29 cellular contexts compared by ENCODE assay signal in the genomic region with DNA sequence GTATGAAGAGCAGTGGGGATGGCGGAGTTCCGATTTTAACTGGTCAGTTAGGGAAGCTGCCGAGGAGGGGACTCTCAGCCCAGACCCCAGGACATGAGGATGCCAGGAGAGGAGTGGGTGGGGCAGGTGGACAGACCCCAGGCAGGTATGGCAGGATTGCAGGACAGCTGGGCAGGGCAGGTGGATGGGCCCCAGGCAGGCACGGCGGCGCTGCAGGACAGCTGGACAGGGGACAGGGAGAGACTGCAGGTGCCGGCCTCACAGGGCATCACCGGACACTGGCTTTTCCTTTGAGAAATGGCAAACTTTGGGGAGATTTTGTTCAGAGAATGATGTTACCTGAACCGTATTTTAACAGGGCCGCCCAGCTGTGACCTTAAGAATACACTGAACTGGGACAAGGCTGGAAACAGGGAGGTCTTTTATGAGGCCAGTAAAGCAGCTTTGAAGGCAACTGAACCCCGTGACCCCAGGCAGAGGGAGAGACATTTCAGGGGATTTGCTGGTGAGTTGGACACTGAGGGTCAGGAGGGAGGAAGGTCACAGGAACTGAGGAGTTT.
"Had no signal": no experiment of that assay in that cellular context is flagged by ENCODE, and none has a peak within 500 bp of the region (broad histone marks: within the 10 kb centered on the region; RNA-seq: fewer than 3 reads in every experiment).

No MANE protein-coding gene starts in this region.

- H3K4me3 Mint-ChIP-seq: activated CD4-positive, alpha-beta T cell treated with anti-CD3 and anti-CD28 coated beads for 36 hours; activated CD4-positive, alpha-beta T cell treated with anti-CD3 and anti-CD28 coated beads, Interleukin-2, amount 10 ng/mL, durations not matched to agents 7 days and 5 days; activated CD8-positive, alpha-beta T cell treated with anti-CD3 and anti-CD28 coated beads for 36 hours; activated naive CD4-positive, alpha-beta T cell treated with anti-CD3 and anti-CD28 coated beads for 36 hours; activated naive CD4-positive, alpha-beta T cell treated with anti-CD3 and anti-CD28 coated beads, Interleukin-2, amount 50 U/mL, for 24 hours; activated naive CD8-positive, alpha-beta T cell treated with anti-CD3 and anti-CD28 coated beads for 36 hours; activated naive CD8-positive, alpha-beta T cell treated with anti-CD3 and anti-CD28 coated beads, Interleukin-2, amount 50 U/mL, for 24 hours; activated T-cell treated with anti-CD3 and anti-CD28 coated beads, Interleukin-2, amount 50 U/mL, for 4 hours; activated T-helper 17 cell treated with anti-CD3 and anti-CD28 coated beads, Interleukin-2, amount 50 U/mL, for 72 hours; effector memory CD8-positive, alpha-beta T cell had no signal

- DNase-seq: activated CD4-positive, alpha-beta T cell treated with anti-CD3 and anti-CD28 coated beads for 36 hours; activated CD4-positive, alpha-beta T cell treated with anti-CD3 and anti-CD28 coated beads, Interleukin-2, amount 10 ng/mL, durations not matched to agents 7 days and 5 days; activated CD4-positive, alpha-beta T cell treated with anti-CD3 and anti-CD28 coated beads, Interleukin-2, amount 50 U/mL, for 48 hours; activated CD4-positive, CD25-positive, alpha-beta regulatory T cell; activated CD4-positive, CD25-positive, alpha-beta regulatory T cell treated with anti-CD3 and anti-CD28 coated beads, Interleukin-2, amount 50 U/mL, for 72 hours; activated CD8-positive, alpha-beta memory T cell treated with anti-CD3 and anti-CD28 coated beads for 24 hours; activated CD8-positive, alpha-beta T cell treated with anti-CD3 and anti-CD28 coated beads for 36 hours; activated effector memory CD4-positive, alpha-beta T cell treated with Interleukin-2 at 50 U/mL for 16 hours; activated naive CD4-positive, alpha-beta T cell treated with anti-CD3 and anti-CD28 coated beads for 36 hours; activated naive CD8-positive, alpha-beta T cell treated with anti-CD3 and anti-CD28 coated beads for 36 hours; activated naive CD8-positive, alpha-beta T cell treated with anti-CD3 and anti-CD28 coated beads, Interleukin-2, amount 50 U/mL, for 24 hours; activated T-cell treated with anti-CD3 and anti-CD28 coated beads, Interleukin-2, amount 50 U/mL, for 4 hours; adrenal gland; amygdala; aorta; body of pancreas; caudate nucleus; cortex of kidney; dermis blood vessel endothelial cell; effector CD4-positive, alpha-beta T cell; effector memory CD8-positive, alpha-beta T cell; erythroblast; foreskin keratinocyte; gastrocnemius medialis; T-helper 1 cell; T-helper 2 cell had no signal

- H3K4me1 Mint-ChIP-seq: activated CD4-positive, alpha-beta T cell treated with anti-CD3 and anti-CD28 coated beads for 36 hours; activated CD4-positive, alpha-beta T cell treated with anti-CD3 and anti-CD28 coated beads, Interleukin-2, amount 10 ng/mL, durations not matched to agents 7 days and 5 days; activated naive CD4-positive, alpha-beta T cell treated with anti-CD3 and anti-CD28 coated beads, Interleukin-2, amount 50 U/mL, for 24 hours had no signal

- ATAC-seq: activated CD4-positive, alpha-beta T cell treated with anti-CD3 and anti-CD28 coated beads for 36 hours; activated CD8-positive, alpha-beta T cell treated with anti-CD3 and anti-CD28 coated beads for 36 hours; activated naive CD8-positive, alpha-beta T cell treated with anti-CD3 and anti-CD28 coated beads, Interleukin-2, amount 50 U/mL, for 24 hours; activated T-cell treated with anti-CD3 and anti-CD28 coated beads, Interleukin-2, amount 50 U/mL, for 4 hours; activated T-helper 17 cell treated with anti-CD3 and anti-CD28 coated beads, Interleukin-2, amount 50 U/mL, for 72 hours; body of pancreas; effector memory CD8-positive, alpha-beta T cell; foreskin keratinocyte; gastrocnemius medialis had no signal

- H3K27ac Mint-ChIP-seq: activated CD4-positive, alpha-beta T cell treated with anti-CD3 and anti-CD28 coated beads for 36 hours; activated CD4-positive, alpha-beta T cell treated with anti-CD3 and anti-CD28 coated beads, Interleukin-2, amount 10 ng/mL, durations not matched to agents 7 days and 5 days; activated CD8-positive, alpha-beta T cell treated with anti-CD3 and anti-CD28 coated beads for 36 hours; activated naive CD4-positive, alpha-beta T cell treated with anti-CD3 and anti-CD28 coated beads for 36 hours; activated naive CD4-positive, alpha-beta T cell treated with anti-CD3 and anti-CD28 coated beads, Interleukin-2, amount 50 U/mL, for 24 hours; activated naive CD8-positive, alpha-beta T cell treated with anti-CD3 and anti-CD28 coated beads for 36 hours; activated naive CD8-positive, alpha-beta T cell treated with anti-CD3 and anti-CD28 coated beads, Interleukin-2, amount 50 U/mL, for 24 hours; activated T-helper 17 cell treated with anti-CD3 and anti-CD28 coated beads, Interleukin-2, amount 50 U/mL, for 72 hours; effector memory CD8-positive, alpha-beta T cell had no signal

- H3K36me3 Mint-ChIP-seq: activated naive CD4-positive, alpha-beta T cell treated with anti-CD3 and anti-CD28 coated beads, Interleukin-2, amount 50 U/mL, for 24 hours; activated naive CD8-positive, alpha-beta T cell treated with anti-CD3 and anti-CD28 coated beads for 36 hours had no signal

- H3K9me3 ChIP-seq: adrenal gland, body of pancreas, esophagus muscularis mucosa, gastrocnemius medialis had no signal

- H3K9me3 Mint-ChIP-seq: activated CD4-positive, alpha-beta T cell treated with anti-CD3 and anti-CD28 coated beads, Interleukin-2, amount 10 ng/mL, durations not matched to agents 7 days and 5 days; activated CD8-positive, alpha-beta T cell treated with anti-CD3 and anti-CD28 coated beads for 36 hours; activated naive CD4-positive, alpha-beta T cell treated with anti-CD3 and anti-CD28 coated beads for 36 hours; activated naive CD4-positive, alpha-beta T cell treated with anti-CD3 and anti-CD28 coated beads, Interleukin-2, amount 50 U/mL, for 24 hours; activated naive CD8-positive, alpha-beta T cell treated with anti-CD3 and anti-CD28 coated beads for 36 hours; activated naive CD8-positive, alpha-beta T cell treated with anti-CD3 and anti-CD28 coated beads, Interleukin-2, amount 50 U/mL, for 24 hours; activated T-cell treated with anti-CD3 and anti-CD28 coated beads, Interleukin-2, amount 50 U/mL, for 4 hours; activated T-helper 17 cell treated with anti-CD3 and anti-CD28 coated beads, Interleukin-2, amount 50 U/mL, for 72 hours; effector memory CD8-positive, alpha-beta T cell had no signal

- H3K27me3 Mint-ChIP-seq: activated CD4-positive, alpha-beta T cell treated with anti-CD3 and anti-CD28 coated beads for 36 hours; activated CD4-positive, alpha-beta T cell treated with anti-CD3 and anti-CD28 coated beads, Interleukin-2, amount 10 ng/mL, durations not matched to agents 7 days and 5 days; activated CD8-positive, alpha-beta T cell treated with anti-CD3 and anti-CD28 coated beads for 36 hours; activated naive CD4-positive, alpha-beta T cell treated with anti-CD3 and anti-CD28 coated beads, Interleukin-2, amount 50 U/mL, for 24 hours; activated naive CD8-positive, alpha-beta T cell treated with anti-CD3 and anti-CD28 coated beads for 36 hours; activated naive CD8-positive, alpha-beta T cell treated with anti-CD3 and anti-CD28 coated beads, Interleukin-2, amount 50 U/mL, for 24 hours; activated T-helper 17 cell treated with anti-CD3 and anti-CD28 coated beads, Interleukin-2, amount 50 U/mL, for 72 hours had no signal
